ENCODE assay signal across 8 cellular contexts in genomic region chr15:23039151-23039916, GRCh38. TPM values are rescaled to one million over a fixed set of nuclear protein-coding genes. Genes with fewer than 3 reads are reported as not detected.
A peak's percentile ranks its signal among the peaks of the same experiment; 100 is the strongest.
DNase-seq lines count a peak whose midpoint lies in the region; TF ChIP-seq lines count a peak whose summit lies in the region.

Gene TUBGCP5 (minus strand): TSS chr15:23039569. CDS start chr15:23039543, 26 bp downstream.

- DNase-seq in GM10248 (ENCODE audit: extremely low spot score), result peak; percentile 97
- peak; percentile 98 for DNase-seq in HFFc6
- DNase-seq in NAMALWA (ENCODE audit: low spot score), result peak; percentile 98
- peak; percentile 96 for DNase-seq in SK-MEL-5 (ENCODE audit: low read depth, low spot score)
- DNase-seq in activated naive CD4-positive, alpha-beta T cell treated with Interleukin-2 at 50 U/mL for 16 hours, result peak; percentile 97
- peak; percentile 89 for DNase-seq in germinal center (ENCODE audit: low spot score)
- DNase-seq in non-pigmented ciliary epithelial cell (ENCODE audit: low read depth), result peak; percentile 84
- peak; percentile 33 to 96 (median 84) for DNase-seq in substantia nigra (lab: John Stamatoyannopoulos, UW)

- no peaks in the 10 kb centered on the region for H3K9me3 Mint-ChIP-seq in HFFc6

- H3K27me3 Mint-ChIP-seq in HFFc6 (ENCODE audit: insufficient read depth), result no peaks in the 10 kb centered on the region; the same call in 1 of the 2 replicates

- H3K36me3 Mint-ChIP-seq in HFFc6 (ENCODE audit: low read depth), result peaks cover 1% of the 10 kb centered on the region

- H3K4me1 Mint-ChIP-seq in HFFc6 (ENCODE audit: low read depth), result peaks cover 27% of the 10 kb centered on the region

- POLR2A ChIA-PET in GM10248 (lab: Yijun Ruan, JAX), result interaction anchor here (1.0 kb wide), 2 partner anchors 199 to 201 kb away, joined by 3 to 4 read pairs; partner anchors contain the start of gene NIPA2

- TF ChIP-seq CTCF in GM10248 (IDR thresholded peaks at IDR 0.05; ENCODE audit: control extremely low read depth, extremely low read depth, low read depth, missing control alignments) (no peak), HFFc6 (IDR thresholded peaks at IDR 0.05) (peak; percentile 49)

- H3K27ac Mint-ChIP-seq in HFFc6, result peak within 1 kb of the TSS; percentile 90

- peak within 1 kb of the TSS; percentile 79 for H3K27ac ChIP-seq in substantia nigra (ENCODE audit: low read depth, low read length, poor library complexity, severe bottlenecking)

- peak within 1 kb of the TSS; percentile 90 for H3K4me3 Mint-ChIP-seq in HFFc6

- CTCF ChIA-PET in GM10248 (lab: Yijun Ruan, JAX), result interaction anchor here (0.8 to 1.1 kb wide), 2 partner anchors 9 to 12 kb away, joined by 5 to 8 read pairs; no protein-coding TSS in a partner anchor

- in situ Hi-C loops in SK-MEL-5 (cut with HindIII; ENCODE audit: low pct_unique_long_range_greater_than_20kb, low sequenced_read_pairs), result no loop called here

RNA-seq across cellular contexts. Expression of gene TUBGCP5, which starts in this region (rescaled TPM):
- 10 to 100 TPM; 11.7 to 13.8 (median 13.1) TPM for total RNA-seq in HFFc6 (2021; fragmentation: NEBNext Ultra II Directional; extraction: Animal tissue kit (Norgen Biotek cat#: 25700))
- 19.9 and 22.9 TPM in 2 replicates for total RNA-seq in SK-MEL-5 (2014; rRNA removed; shearing (Covaris generic))
- 10.0 and 14.0 TPM in 2 replicates for polyA plus RNA-seq in SK-MEL-5 (2015; cell fraction: cytosol; rRNA removed)
- polyA plus RNA-seq in SK-MEL-5 (2015; cell fraction: nucleus; rRNA removed), result 26.5 and 50.0 TPM in 2 replicates

Comparison
In these comparisons a context has a peak if more than half of its experiments do, and no peak if none do; other contexts are left out.
1. Peak in every context shown above with its lines: DNase-seq and H3K27ac ChIP-seq.